ENCODE assay signal across 8 cellular contexts in the genomic region with DNA sequence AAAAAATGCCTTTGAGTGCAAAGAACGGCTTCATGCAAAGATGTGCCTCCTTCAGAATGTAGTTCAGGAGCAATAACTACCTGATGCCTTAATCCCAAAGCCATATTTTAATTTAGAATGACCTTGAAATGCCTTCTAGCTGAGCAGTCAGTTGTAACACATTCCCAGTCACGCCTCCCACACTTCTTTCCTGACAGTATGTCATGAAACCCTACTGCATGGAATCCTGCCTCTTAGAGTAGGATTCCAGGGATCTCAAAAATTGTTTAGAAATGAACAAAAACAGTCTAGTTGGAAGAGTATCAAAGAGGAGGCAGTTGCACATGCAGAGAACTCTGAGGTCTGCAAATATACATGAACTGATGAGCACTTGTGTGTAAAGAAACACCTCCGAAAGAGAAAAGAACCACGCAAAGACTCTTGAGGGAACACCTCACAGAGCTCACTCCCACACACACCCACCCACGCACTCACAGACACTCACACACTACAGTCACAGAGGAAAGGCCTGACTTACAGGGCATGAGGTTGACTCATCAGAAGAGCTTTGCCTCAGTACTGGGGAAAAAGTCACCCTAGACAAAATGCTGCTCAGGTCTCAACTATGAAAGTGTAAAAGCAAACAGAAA.
DNase-seq lines count a peak whose midpoint lies in the region; ATAC-seq and TF ChIP-seq lines count a peak whose summit lies in the region.

No MANE protein-coding gene starts in this region.

- H3K4me3 ChIP-seq in AG04449 (ENCODE audit: low read depth, low read length): no peak overlapping the region

- ATAC-seq in activated naive CD4-positive, alpha-beta T cell treated with anti-CD3 and anti-CD28 coated beads, Interleukin-2, amount 50 U/mL, for 72 hours: peak; percentile 80 to 90
- ATAC-seq in HG02970 (IDR thresholded peaks at IDR 0.05; ENCODE audit: low FRiP score, unreplicated experiment) (no peak), HG03469 (IDR thresholded peaks at IDR 0.05; ENCODE audit: unreplicated experiment) (no peak)

- POLR2A ChIA-PET in AG04449 (lab: Yijun Ruan, JAX): no interaction called here

- CTCF ChIA-PET in AG04449 (lab: Yijun Ruan, JAX): interaction anchor here (1.3 to 3.6 kb wide), 3 partner anchors 13 to 35 kb away, joined by 4 to 22 read pairs (median 5); no protein-coding TSS in a partner anchor

- no peaks in the 10 kb centered on the region for H3K9me3 Mint-ChIP-seq in activated naive CD4-positive, alpha-beta T cell treated with anti-CD3 and anti-CD28 coated beads, Interleukin-2, amount 50 U/mL, for 72 hours

- DNase-seq in AG04449 (ENCODE audit: low read depth, low spot score) (peak; percentile 14), M059J (ENCODE audit: low read depth) (peak; percentile 4), non-pigmented ciliary epithelial cell (ENCODE audit: low read depth) (peak; percentile 55), iPS-NIHi11 (ENCODE audit: low spot score) (no peak), DMS79 treated with DMSO at 0.1 percent for 48 hours (lab: John Stamatoyannopoulos, UW) (no peak)
- DNase-seq in activated naive CD4-positive, alpha-beta T cell treated with anti-CD3 and anti-CD28 coated beads, Interleukin-2, amount 50 U/mL, for 72 hours (ENCODE audit: low spot score in 2 of 2): peak in 1 of 2 donors; percentile 40

- no peak overlapping the region for H3K27ac Mint-ChIP-seq in activated naive CD4-positive, alpha-beta T cell treated with anti-CD3 and anti-CD28 coated beads, Interleukin-2, amount 50 U/mL, for 72 hours

- TF ChIP-seq CTCF in AG04449 (IDR thresholded peaks at IDR 0.05; ENCODE audit: insufficient read depth, low read length, missing control alignments): no peak

- no peaks in the 10 kb centered on the region for H3K36me3 Mint-ChIP-seq in activated naive CD4-positive, alpha-beta T cell treated with anti-CD3 and anti-CD28 coated beads, Interleukin-2, amount 50 U/mL, for 72 hours

Comparison
In these comparisons a context has a peak if more than half of its experiments do, and no peak if none do; other contexts are left out.
1. DNase-seq: peak in AG04449 (single experiment), M059J (single experiment) and non-pigmented ciliary epithelial cell (single experiment); none in iPS-NIHi11 (single experiment) and DMS79 treated with DMSO at 0.1 percent for 48 hours (single experiment).
2. ATAC-seq: peak in activated naive CD4-positive, alpha-beta T cell treated with anti-CD3 and anti-CD28 coated beads, Interleukin-2, amount 50 U/mL, for 72 hours (2 of 2); none in HG02970 (single experiment) and HG03469 (single experiment).